Comparison of ENCODE assay signal across 1 cellular context in the genomic region with DNA sequence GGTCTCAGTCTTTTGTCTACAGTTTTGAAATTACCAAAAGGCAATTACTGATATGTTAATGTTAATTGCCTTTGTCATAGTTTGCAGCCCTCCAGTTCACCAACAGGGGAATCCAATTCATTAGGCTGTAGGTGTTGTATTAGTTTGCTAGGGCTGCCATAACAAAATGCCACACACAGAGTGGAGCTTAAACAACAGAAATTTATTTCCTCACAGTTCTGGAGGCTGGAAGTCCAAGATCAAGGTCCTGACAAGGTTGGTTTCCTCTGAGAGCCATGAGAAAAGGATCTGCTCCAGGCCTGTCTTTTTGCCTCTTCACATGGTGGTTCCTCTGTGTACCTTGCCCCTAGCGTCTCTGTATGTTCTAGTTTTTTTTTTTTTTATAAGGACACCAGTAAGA.
TF ChIP-seq lines count a peak whose summit lies in the region.

No MANE protein-coding gene starts in this region.

TF ChIP-seq in WTC11, 78 proteins besides CTCF, POLR2A, EP300 and RAD21 (continued from another document):
- TF ChIP-seq, protein P1, sequence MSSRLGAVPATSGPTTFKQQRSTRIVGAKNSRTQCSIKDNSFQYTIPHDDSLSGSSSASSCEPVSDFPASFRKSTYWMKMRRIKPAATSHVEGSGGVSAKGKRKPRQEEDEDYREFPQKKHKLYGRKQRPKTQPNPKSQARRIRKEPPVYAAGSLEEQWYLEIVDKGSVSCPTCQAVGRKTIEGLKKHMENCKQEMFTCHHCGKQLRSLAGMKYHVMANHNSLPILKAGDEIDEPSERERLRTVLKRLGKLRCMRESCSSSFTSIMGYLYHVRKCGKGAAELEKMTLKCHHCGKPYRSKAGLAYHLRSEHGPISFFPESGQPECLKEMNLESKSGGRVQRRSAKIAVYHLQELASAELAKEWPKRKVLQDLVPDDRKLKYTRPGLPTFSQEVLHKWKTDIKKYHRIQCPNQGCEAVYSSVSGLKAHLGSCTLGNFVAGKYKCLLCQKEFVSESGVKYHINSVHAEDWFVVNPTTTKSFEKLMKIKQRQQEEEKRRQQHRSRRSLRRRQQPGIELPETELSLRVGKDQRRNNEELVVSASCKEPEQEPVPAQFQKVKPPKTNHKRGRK (CRISPR knock-in tag; IDR thresholded peaks at IDR 0.05; ENCODE audit: borderline replicate concordance) = no peak
- TF ChIP-seq NFYB (CRISPR knock-in tag; conservative IDR thresholded peaks at IDR 0.05; ENCODE audit: low read depth) (no peak), GTF2I (CRISPR knock-in tag; conservative IDR thresholded peaks at IDR 0.05) (no peak), ELF4 (CRISPR knock-in tag; IDR thresholded peaks at IDR 0.05; ENCODE audit: low read depth) (no peak)
